In genomic region chr11:7251487-7251835, GRCh38 we compare ENCODE assay signal across 11 cellular contexts. TPM values are rescaled to one million over a fixed set of nuclear protein-coding genes. Genes with fewer than 3 reads are reported as not detected.
A peak's percentile ranks its signal among the peaks of the same experiment; 100 is the strongest.
DNase-seq lines count a peak whose midpoint lies in the region; ATAC-seq and TF ChIP-seq lines count a peak whose summit lies in the region.
"Had no signal": no experiment of that assay in that cellular context is flagged by ENCODE, and none has a peak within 500 bp of the region (broad histone marks: within the 10 kb centered on the region; RNA-seq: fewer than 3 reads in every experiment).

No MANE protein-coding gene starts in this region.

- no peak for DNase-seq in stimulated activated naive CD8-positive, alpha-beta T cell treated with anti-CD3 and anti-CD28 coated beads, Interleukin-15, Interleukin-2, amounts not matched to agents 100 U/mL and 50 U/mL, for 24 hours
- no peak for DNase-seq in stimulated activated naive CD8-positive, alpha-beta T cell treated with anti-CD3 and anti-CD28 coated beads, Interleukin-15, amount 100 ng/mL, for 72 hours
- DNase-seq in osteocyte (ENCODE audit: extremely low spot score, unreplicated experiment) (peak; percentile 84), mesenteric fat pad (ENCODE audit: low spot score) (no peak), T-helper 17 cell (no peak), NCI-H748 (lab: John Stamatoyannopoulos, UW; ENCODE audit: unreplicated experiment) (no peak)
- DNase-seq in effector memory CD8-positive, alpha-beta T cell, result no peak
- DNase-seq: activated naive CD4-positive, alpha-beta T cell treated with Interleukin-2 at 50 U/mL for 16 hours had no signal

- peaks cover 0 to 17% (median 10%) of the 10 kb centered on the region in 3 donors for H3K4me1 ChIP-seq in gastroesophageal sphincter

- H3K4me3 ChIP-seq in gastroesophageal sphincter, result peak overlapping the region; percentile 10 to 55

- H3K27me3 ChIP-seq in gastroesophageal sphincter, result peaks cover 63% of the 10 kb centered on the region

- H3K9me3 Mint-ChIP-seq in stimulated activated naive CD8-positive, alpha-beta T cell treated with anti-CD3 and anti-CD28 coated beads, Interleukin-15, amount 100 ng/mL, for 72 hours, result no peaks in the 10 kb centered on the region
- H3K9me3 Mint-ChIP-seq in osteocyte (ENCODE audit: unreplicated experiment), result peaks cover 10% of the 10 kb centered on the region
- no peaks in the 10 kb centered on the region for H3K9me3 Mint-ChIP-seq in effector memory CD8-positive, alpha-beta T cell

- H3K4me3 Mint-ChIP-seq in stimulated activated naive CD8-positive, alpha-beta T cell treated with anti-CD3 and anti-CD28 coated beads, Interleukin-15, amount 100 ng/mL, for 72 hours, result peak overlapping the region in 1 of 2 donors; percentile 43
- H3K4me3 Mint-ChIP-seq in osteocyte (ENCODE audit: unreplicated experiment) (peak overlapping the region; percentile 62), T-helper 17 cell (no peak overlapping the region)
- H3K4me3 Mint-ChIP-seq in effector memory CD8-positive, alpha-beta T cell, result no peak overlapping the region

- peaks cover 53% of the 10 kb centered on the region for H3K27me3 Mint-ChIP-seq in stimulated activated naive CD8-positive, alpha-beta T cell treated with anti-CD3 and anti-CD28 coated beads, Interleukin-15, amount 100 ng/mL, for 72 hours
- H3K27me3 Mint-ChIP-seq in osteocyte (ENCODE audit: unreplicated experiment) (peaks cover 57% of the 10 kb centered on the region), T-helper 17 cell (peaks cover 49% of the 10 kb centered on the region)
- H3K27me3 Mint-ChIP-seq in effector memory CD8-positive, alpha-beta T cell, result peaks cover 28 to 45% of the 10 kb centered on the region in 2 donors

- no peak for TF ChIP-seq CTCF in gastroesophageal sphincter (IDR thresholded peaks at IDR 0.05)
- TF ChIP-seq CTCF in osteocyte (IDR thresholded peaks at IDR 0.05), result no peak

- H3K27ac ChIP-seq in gastroesophageal sphincter, result no peak overlapping the region
- H3K27ac ChIP-seq: C4-2B, foreskin keratinocyte had no signal

- no peak for TF ChIP-seq EP300 in gastroesophageal sphincter (IDR thresholded peaks at IDR 0.05)

- H3K9me3 ChIP-seq in gastroesophageal sphincter, result peaks cover 0 to 3% (median 0%) of the 10 kb centered on the region in 3 donors
- no peaks in the 10 kb centered on the region for H3K9me3 ChIP-seq in T-helper 17 cell (ENCODE audit: control insufficient read depth, low read length, poor library complexity, severe bottlenecking)

- peak; percentile 40 for ATAC-seq in stimulated activated naive CD8-positive, alpha-beta T cell treated with anti-CD3 and anti-CD28 coated beads, Interleukin-15, Interleukin-2, amounts not matched to agents 100 U/mL and 50 U/mL, for 24 hours
- no peak for ATAC-seq in stimulated activated naive CD8-positive, alpha-beta T cell treated with anti-CD3 and anti-CD28 coated beads, Interleukin-15, amount 100 ng/mL, for 72 hours
- ATAC-seq in gastroesophageal sphincter (no peak), T-helper 17 cell (no peak)
- ATAC-seq in effector memory CD8-positive, alpha-beta T cell (replicated peaks), result no peak

- H3K36me3 Mint-ChIP-seq in osteocyte (ENCODE audit: unreplicated experiment) (no peaks in the 10 kb centered on the region), T-helper 17 cell (ENCODE audit: low read depth) (peaks cover 2% of the 10 kb centered on the region)
- H3K36me3 Mint-ChIP-seq in effector memory CD8-positive, alpha-beta T cell (ENCODE audit: insufficient read depth), result no peaks in the 10 kb centered on the region

- no peaks in the 10 kb centered on the region for H3K36me3 ChIP-seq in gastroesophageal sphincter

- TF ChIP-seq POLR2A in gastroesophageal sphincter (IDR thresholded peaks at IDR 0.05), result no peak

- peaks cover 4% of the 10 kb centered on the region for H3K4me1 Mint-ChIP-seq in stimulated activated naive CD8-positive, alpha-beta T cell treated with anti-CD3 and anti-CD28 coated beads, Interleukin-15, amount 100 ng/mL, for 72 hours
- peaks cover 2% of the 10 kb centered on the region for H3K4me1 Mint-ChIP-seq in osteocyte (ENCODE audit: unreplicated experiment)
- peaks cover 0 to 2% of the 10 kb centered on the region in 2 donors for H3K4me1 Mint-ChIP-seq in effector memory CD8-positive, alpha-beta T cell (ENCODE audit: low read depth in 2 of 2)
- H3K4me1 Mint-ChIP-seq in T-helper 17 cell, result no peaks in the 10 kb centered on the region

- H3K27ac Mint-ChIP-seq in stimulated activated naive CD8-positive, alpha-beta T cell treated with anti-CD3 and anti-CD28 coated beads, Interleukin-15, amount 100 ng/mL, for 72 hours, result no peak overlapping the region
- no peak overlapping the region for H3K27ac Mint-ChIP-seq in osteocyte (ENCODE audit: unreplicated experiment)
- no peak overlapping the region for H3K27ac Mint-ChIP-seq in effector memory CD8-positive, alpha-beta T cell
- no peak overlapping the region for H3K27ac Mint-ChIP-seq in T-helper 17 cell

- WGBS in gastroesophageal sphincter (ENCODE audit: low coverage in 1 of 2), 2 donors, result no CpG with 5 or more reads among the region's 28 CpGs

RNA-seq across cellular contexts. Expression of gene SYT9, which starts 0.2 kb away (rescaled TPM):
- total RNA-seq in gastroesophageal sphincter, result under 1 TPM in 3 of 4 donors, not detected in 1; 0.13 to 0.47 (median 0.15) TPM
- 0.40 and 0.63 TPM in 2 replicates for total RNA-seq in osteocyte
- not detected for total RNA-seq in mesenteric fat pad
- not detected for total RNA-seq in T-helper 17 cell
- total RNA-seq: foreskin keratinocyte had no signal
